ENCODE assay signal across 8 cellular contexts in genomic region chr17:3723556-3724372, GRCh38. TPM values are rescaled to one million over a fixed set of nuclear protein-coding genes. Genes with fewer than 3 reads are reported as not detected.
A peak's percentile ranks its signal among the peaks of the same experiment; 100 is the strongest.
DNase-seq lines count a peak whose midpoint lies in the region; ATAC-seq and TF ChIP-seq lines count a peak whose summit lies in the region.

HASPIN (plus strand) TSS chr17:3723903; CDS start chr17:3723936, 33 bp downstream.

- H3K9me3 Mint-ChIP-seq in activated naive CD8-positive, alpha-beta T cell treated with anti-CD3 and anti-CD28 coated beads, Interleukin-2, amount 50 U/mL, for 24 hours, result no peaks in the 10 kb centered on the region

- no peaks in the 10 kb centered on the region for H3K9me3 ChIP-seq in upper lobe of left lung

- TF ChIP-seq POLR2A in upper lobe of left lung (IDR thresholded peaks at IDR 0.05), result peak in 2 of 4 donors; percentile 49 to 85

- peaks cover 50% of the 10 kb centered on the region for H3K36me3 Mint-ChIP-seq in activated naive CD8-positive, alpha-beta T cell treated with anti-CD3 and anti-CD28 coated beads, Interleukin-2, amount 50 U/mL, for 24 hours (ENCODE audit: low read depth)

- ATAC-seq in HG02642 (IDR thresholded peaks at IDR 0.05; ENCODE audit: poor library complexity, unreplicated experiment) (peak; percentile 93), upper lobe of left lung (ENCODE audit: low FRiP score in 2 of 2) (peak; percentile 86 to 96)
- peak; percentile 87 for ATAC-seq in activated naive CD8-positive, alpha-beta T cell treated with anti-CD3 and anti-CD28 coated beads, Interleukin-2, amount 50 U/mL, for 24 hours

- intact Hi-C loops in cardiac septum (cut with DNase I), result no loop called here
- intact Hi-C loops in posterior cingulate gyrus (cut with DNase I), result loop anchor here (5.0 kb wide), 1 partner anchor 124 kb away; the partner anchor contains the start of gene NCBP3

- TF ChIP-seq CTCF in GM12872 (IDR thresholded peaks at IDR 0.05; ENCODE audit: insufficient read depth, low read depth, low read length) (peak; percentile 50; the same call in 1 of the 3 replicates), upper lobe of left lung (IDR thresholded peaks at IDR 0.05) (peak in 5 of 6 experiments; percentile 16 to 73 (median 56))

- H3K4me3 Mint-ChIP-seq in activated naive CD8-positive, alpha-beta T cell treated with anti-CD3 and anti-CD28 coated beads, Interleukin-2, amount 50 U/mL, for 24 hours, result peak within 1 kb of the TSS; percentile 95

- no peaks in the 10 kb centered on the region for H3K27me3 ChIP-seq in upper lobe of left lung

- peaks cover 67% of the 10 kb centered on the region for H3K4me1 Mint-ChIP-seq in activated naive CD8-positive, alpha-beta T cell treated with anti-CD3 and anti-CD28 coated beads, Interleukin-2, amount 50 U/mL, for 24 hours

- 0% methylated on average over 1 to 53 of the region's 98 CpGs for WGBS in upper lobe of left lung, 2 donors

- H3K27me3 Mint-ChIP-seq in activated naive CD8-positive, alpha-beta T cell treated with anti-CD3 and anti-CD28 coated beads, Interleukin-2, amount 50 U/mL, for 24 hours, result no peaks in the 10 kb centered on the region

- TF ChIP-seq EP300 in upper lobe of left lung (IDR thresholded peaks at IDR 0.05), result no peak

- peaks cover 34 to 55% (median 42%) of the 10 kb centered on the region in 4 donors for H3K4me1 ChIP-seq in upper lobe of left lung

- DNase-seq in NCI-H1105 treated with DMSO at 0.1 percent for 48 hours (lab: John Stamatoyannopoulos, UW), result peak; percentile 54
- peak; percentile 85 for DNase-seq in SW480 (ENCODE audit: low spot score)
- peak; percentile 95 for DNase-seq in activated naive CD8-positive, alpha-beta T cell treated with anti-CD3 and anti-CD28 coated beads, Interleukin-2, amount 50 U/mL, for 24 hours
- peak; percentile 96 for DNase-seq in cardiac septum (ENCODE audit: low spot score)
- peak; percentile 74 to 97 (median 86) for DNase-seq in posterior cingulate gyrus
- DNase-seq in upper lobe of left lung, result peak; percentile 88 to 98

- peak within 1 kb of the TSS; percentile 85 to 95 (median 92) for H3K27ac ChIP-seq in upper lobe of left lung

- peak within 1 kb of the TSS; percentile 74 for H3K27ac Mint-ChIP-seq in activated naive CD8-positive, alpha-beta T cell treated with anti-CD3 and anti-CD28 coated beads, Interleukin-2, amount 50 U/mL, for 24 hours

- H3K36me3 ChIP-seq in upper lobe of left lung, result peaks cover 0 to 5% (median 2%) of the 10 kb centered on the region in 4 donors

- H3K4me3 ChIP-seq in upper lobe of left lung, result peak within 1 kb of the TSS; percentile 72 to 95 (median 90)

RNA-seq across cellular contexts. Expression of gene HASPIN, which starts in this region (rescaled TPM):
- 0.30 TPM for total RNA-seq in cardiac septum
- total RNA-seq in upper lobe of left lung, result 1 to 10 TPM in 2 of 6 donors, under 1 TPM in 2, not detected in 2; 0.49 to 1.7 (median 0.81) TPM

Comparison
In these comparisons a context has a peak if more than half of its experiments do, and no peak if none do; other contexts are left out.
1. Peak in every context shown above with its lines: DNase-seq, ATAC-seq, H3K4me3 ChIP-seq and H3K27ac ChIP-seq.
2. Peak in DNase-seq in cardiac septum; RNA of the gene not detected or under 1 TPM.